8 cellular contexts compared by ENCODE assay signal in the genomic region with DNA sequence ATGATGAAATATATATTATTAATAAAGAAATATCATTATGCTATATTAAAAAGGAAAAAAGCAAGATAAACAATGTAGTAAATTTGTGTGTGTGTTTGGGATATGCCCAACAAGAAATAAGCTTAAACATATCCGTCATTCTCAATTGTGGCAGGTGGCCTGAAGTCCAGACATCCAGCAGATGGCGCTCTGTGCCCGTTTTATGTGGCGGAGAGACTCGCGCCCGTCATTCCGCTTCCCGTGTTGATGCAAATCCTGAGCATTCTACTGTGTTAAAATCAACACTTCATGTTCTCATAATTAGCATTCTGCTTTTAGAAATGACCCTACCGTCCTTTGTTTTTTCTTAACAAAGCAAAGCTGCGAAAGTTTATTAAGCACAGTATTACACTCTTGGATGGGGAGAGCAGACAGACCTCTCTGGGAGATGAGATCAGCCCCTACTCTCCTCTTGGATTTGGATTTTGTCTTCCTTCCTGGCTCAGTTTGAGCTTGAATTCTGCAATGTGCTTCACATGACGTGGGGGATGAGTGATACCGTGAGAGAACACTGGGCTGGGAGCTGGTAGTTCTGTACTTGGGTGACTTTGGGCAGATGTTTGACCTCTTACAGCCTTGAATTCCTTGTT.
DNase-seq lines count a peak whose midpoint lies in the region; ATAC-seq, FAIRE-seq and TF ChIP-seq lines count a peak whose summit lies in the region.

No MANE protein-coding gene starts in this region.

- no peak overlapping the region for H3K27ac ChIP-seq in A673 (ENCODE audit: low read depth, low read length, poor library complexity, severe bottlenecking)

- FAIRE-seq in TTC549 (lab: Jason Lieb, UNC) = peak; percentile 83

- POLR2A ChIA-PET in A673 (lab: Charles Lee; ENCODE audit: low non-redundant PET) (interaction anchor here (0.7 kb wide), 1 partner anchor 243 kb away, joined by 3 read pairs; no protein-coding TSS in a partner anchor), MCF 10A (lab: Yijun Ruan, JAX) (interaction anchor here (1.0 kb wide), 1 partner anchor 230 kb away, joined by 3 read pairs; no protein-coding TSS in a partner anchor)

- no peaks in the 10 kb centered on the region for H3K36me3 Mint-ChIP-seq in MCF 10A (ENCODE audit: insufficient read depth, unreplicated experiment)

- no peak overlapping the region for H3K4me3 ChIP-seq in A673 (ENCODE audit: low read depth, low read length, poor library complexity, severe bottlenecking)

- CTCF ChIA-PET in A673 (lab: Charles Lee) = interaction anchor here (1.0 to 2.4 kb wide), 5 partner anchors 38 to 239 kb away, joined by 3 to 26 read pairs (median 8); no protein-coding TSS in a partner anchor
- CTCF ChIA-PET in MCF 10A (lab: Yijun Ruan, JAX) = interaction anchor here (0.5 to 5.9 kb wide), 86 partner anchors 9 to 1350 kb away, joined by 3 to 174 read pairs (median 4); no protein-coding TSS in a partner anchor

- H3K36me3 ChIP-seq in A673 (ENCODE audit: insufficient read depth, low read length, poor library complexity, severe bottlenecking) = no peaks in the 10 kb centered on the region

- H3K4me1 ChIP-seq in A673 (ENCODE audit: insufficient read depth, low read length, poor library complexity, severe bottlenecking) = no peaks in the 10 kb centered on the region

- H3K4me1 Mint-ChIP-seq in MCF 10A (ENCODE audit: insufficient read depth, unreplicated experiment) = no peaks in the 10 kb centered on the region

- no peaks in the 10 kb centered on the region for H3K9me3 ChIP-seq in A673 (ENCODE audit: low read depth, low read length, poor library complexity, severe bottlenecking)

- no peaks in the 10 kb centered on the region for H3K9me3 Mint-ChIP-seq in MCF 10A (ENCODE audit: unreplicated experiment)

- intact Hi-C loops in A673 (cut with micrococcal nuclease; ENCODE audit: unreplicated experiment) = loop anchor here (1.0 to 5.0 kb wide), 5 partner anchors 37 to 794 kb away; no protein-coding TSS in a partner anchor
- intact Hi-C loops in MCF 10A (cut with micrococcal nuclease) = loop anchor here (1.0 to 10.0 kb wide), 5 partner anchors 37 to 797 kb away; no protein-coding TSS in a partner anchor

- H3K4me3 Mint-ChIP-seq in MCF 10A (ENCODE audit: unreplicated experiment) = no peak overlapping the region

- no peak overlapping the region for H3K27ac Mint-ChIP-seq in MCF 10A (ENCODE audit: low read depth, unreplicated experiment)

- no TSS peak for BruUV-seq in A673 (replicated peaks; lab: Mats Ljungman, UMichigan)
- BruUV-seq in MCF 10A (replicated peaks; lab: Mats Ljungman, UMichigan) = no TSS peak

- H3K27me3 ChIP-seq in A673 (replicated peaks; ENCODE audit: insufficient read depth, low read depth, low read length, poor library complexity) = no peaks in the 10 kb centered on the region

- ATAC-seq in GM18517 (IDR thresholded peaks at IDR 0.05; ENCODE audit: unreplicated experiment) = peak; percentile 94
- peak; percentile 91 for ATAC-seq in HG03045 (IDR thresholded peaks at IDR 0.05; ENCODE audit: unreplicated experiment)

- peaks cover 13% of the 10 kb centered on the region for H3K27me3 Mint-ChIP-seq in MCF 10A (ENCODE audit: insufficient read depth, unreplicated experiment)

- peak; percentile 80 for DNase-seq in A673 (ENCODE audit: low spot score)
- peak; percentile 65 for DNase-seq in NCI-H2029 (lab: John Stamatoyannopoulos, UW)
- DNase-seq in MCF 10A (ENCODE audit: unreplicated experiment) = peak; percentile 85
- DNase-seq in inferior parietal cortex (ENCODE audit: extremely low spot score) = peak; percentile 92
- DNase-seq in stimulated activated CD4-positive, alpha-beta T cell treated with anti-CD3 and anti-CD28 coated beads, Interleukin-1b, Interleukin-23, amount 100 ng/mL, for 1 hour (ENCODE audit: low read depth in 2 of 2) = peak; percentile 1 to 50

- peak; percentile 94 for TF ChIP-seq CTCF in A673 (conservative IDR thresholded peaks at IDR 0.05; ENCODE audit: low read depth, low read length)
- peak; percentile 86 for TF ChIP-seq CTCF in MCF 10A (IDR thresholded peaks at IDR 0.05; ENCODE audit: unreplicated experiment)

Comparison
In these comparisons a context has a peak if more than half of its experiments do, and no peak if none do; other contexts are left out.
1. DNase-seq: peak in every context shown above with its lines; median percentile 92 in inferior parietal cortex; 85 in MCF 10A; 80 in A673; 65 in NCI-H2029; 26 in stimulated activated CD4-positive, alpha-beta T cell treated with anti-CD3 and anti-CD28 coated beads, Interleukin-1b, Interleukin-23, amount 100 ng/mL, for 1 hour.